ENCODE assay signal across 10 cellular contexts in the genomic region with DNA sequence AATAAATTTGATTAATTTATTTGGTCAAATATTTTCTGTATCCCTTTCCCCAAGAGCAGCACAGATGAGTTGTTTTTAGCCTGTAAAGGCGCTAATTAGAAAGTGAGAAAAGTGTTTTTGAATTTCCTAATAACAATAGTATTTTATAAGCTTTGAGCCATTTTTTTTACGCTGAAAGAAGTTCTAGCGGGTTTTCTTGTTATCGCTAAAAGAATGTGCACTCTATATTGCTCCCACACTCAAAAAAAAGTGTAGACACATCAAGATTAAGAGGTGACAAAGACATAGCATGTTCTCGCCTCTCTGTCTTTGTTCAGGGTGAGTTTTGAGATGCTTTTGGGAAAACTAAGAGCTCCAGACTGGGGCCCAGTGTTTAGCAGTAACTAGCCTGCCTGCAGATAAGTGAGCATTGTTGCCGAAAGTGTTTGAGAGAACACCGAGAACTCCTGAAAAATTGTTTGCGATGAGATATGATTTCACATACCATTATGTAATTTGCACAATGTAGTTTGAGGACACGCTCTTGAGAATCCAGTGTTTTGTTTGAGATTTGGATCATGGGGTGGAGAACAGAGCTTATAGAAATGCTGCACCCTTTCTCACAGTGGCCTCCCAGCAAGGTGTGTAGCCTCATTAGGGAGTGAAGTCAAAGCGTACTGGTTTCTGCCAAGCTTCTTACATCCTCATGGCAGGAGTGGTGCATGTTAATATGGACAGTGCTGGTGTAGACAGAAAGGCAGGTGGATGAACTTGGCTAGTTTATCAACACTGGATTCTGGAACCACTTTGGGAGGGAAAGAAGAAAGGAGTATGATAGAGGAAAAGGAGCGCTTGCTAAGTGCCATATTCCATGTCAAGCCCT. TPM values are rescaled to one million over a fixed set of nuclear protein-coding genes. Genes with fewer than 3 reads are reported as not detected.
DNase-seq lines count a peak whose midpoint lies in the region; ATAC-seq and TF ChIP-seq lines count a peak whose summit lies in the region.
"Had no signal": no experiment of that assay in that cellular context is flagged by ENCODE, and none has a peak within 500 bp of the region (broad histone marks: within the 10 kb centered on the region; RNA-seq: fewer than 3 reads in every experiment).

No MANE protein-coding gene starts in this region.

- H3K4me1 ChIP-seq in Loucy (ENCODE audit: insufficient read depth, low read length, poor library complexity, severe bottlenecking) (peaks cover 65% of the 10 kb centered on the region), ectodermal cell (ENCODE audit: control insufficient read depth, insufficient read depth, low read length) (peaks cover 11% of the 10 kb centered on the region)

- in situ Hi-C loops in G401 (cut with HindIII; ENCODE audit: low sequenced_read_pairs) = no loop called here

- no peaks in the 10 kb centered on the region for H3F3A ChIP-seq in Loucy (ENCODE audit: low read depth)

- H3K9me3 ChIP-seq in Loucy (ENCODE audit: insufficient read depth, low read depth, low read length) = no peaks in the 10 kb centered on the region
- H3K9me3 ChIP-seq in ectodermal cell (ENCODE audit: control insufficient read depth, low read length) = no peaks in the 10 kb centered on the region

- H3K27ac ChIP-seq in ectodermal cell (ENCODE audit: insufficient read depth, low read depth, low read length, poor library complexity, severe bottlenecking) = no peak overlapping the region

- H3K27me3 Mint-ChIP-seq in natural killer cell (ENCODE audit: low read depth in 2 of 2) = no peaks in the 10 kb centered on the region

- intact Hi-C loops in natural killer cell (cut with micrococcal nuclease) = loop anchor here (10.0 kb wide), 1 partner anchor 113 kb away; no protein-coding TSS in a partner anchor

- WGBS in ectodermal cell, 2 experiments = 81 to 85% methylated on average over 10 of the region's 11 CpGs

- H3K9me2 ChIP-seq in Loucy (replicated peaks; ENCODE audit: low read depth, low read length) = no peaks in the 10 kb centered on the region

- H3K4me3 Mint-ChIP-seq in natural killer cell = peak overlapping the region; percentile 96

- TF ChIP-seq CTCF in BJ (IDR thresholded peaks at IDR 0.05; ENCODE audit: insufficient read depth, low read depth, low read length) (no peak), Loucy (conservative IDR thresholded peaks at IDR 0.05; ENCODE audit: low read length) (no peak), natural killer cell (IDR thresholded peaks at IDR 0.05) (no peak)

- peaks cover 64% of the 10 kb centered on the region for H3K79me2 ChIP-seq in Loucy (ENCODE audit: insufficient read depth, low read length)

- ATAC-seq in natural killer cell = no peak
- no peak for ATAC-seq in GM21737 (IDR thresholded peaks at IDR 0.05; ENCODE audit: unreplicated experiment)
- ATAC-seq: activated naive CD4-positive, alpha-beta T cell treated with anti-CD3 and anti-CD28 coated beads, Interleukin-2, amount 50 U/mL, for 72 hours had no signal

- peak overlapping the region; percentile 90 for H3K9ac ChIP-seq in Loucy (ENCODE audit: low read depth, low read length, poor library complexity, severe bottlenecking)

- POLR2A ChIA-PET in BJ (lab: Charles Lee) = no interaction called here

- H3K4me2 ChIP-seq in Loucy (ENCODE audit: low read depth, low read length, poor library complexity, severe bottlenecking) = peak overlapping the region; percentile 82

- H3K4me1 Mint-ChIP-seq in natural killer cell = peaks cover 49 to 66% of the 10 kb centered on the region in 2 donors

- no peaks in the 10 kb centered on the region for H3K36me3 Mint-ChIP-seq in natural killer cell

- DNase-seq in BJ (ENCODE audit: low read depth) = no peak
- DNase-seq in natural killer cell = no peak
- no peak for DNase-seq in RKO (ENCODE audit: low spot score)
- no peak for DNase-seq in G401 (ENCODE audit: low spot score)
- no peak for DNase-seq in NCI-H1436 (lab: John Stamatoyannopoulos, UW)
- DNase-seq: NCI-H69 had no signal

- H3K27ac Mint-ChIP-seq in natural killer cell = peak overlapping the region; percentile 88 to 92

- H3K27me3 ChIP-seq in BJ (ENCODE audit: control insufficient read depth, insufficient read depth, low read length) (peaks cover 9% of the 10 kb centered on the region; the same call in 1 of the 2 replicates), Loucy (ENCODE audit: insufficient read depth, low read length, poor library complexity, severe bottlenecking) (no peaks in the 10 kb centered on the region), ectodermal cell (ENCODE audit: control insufficient read depth, insufficient read depth, low read length, poor library complexity, severe bottlenecking) (peaks cover 25% of the 10 kb centered on the region)

- CTCF ChIA-PET in BJ (lab: Yijun Ruan, JAX) = interaction anchor here (1.0 to 2.2 kb wide), 2 partner anchors 57 to 77 kb away, joined by 5 to 11 read pairs; no protein-coding TSS in a partner anchor

- H2AFZ ChIP-seq in Loucy (ENCODE audit: low read length) = 0 out of 2 replicates have a peak overlapping the region, but pooled peaks have one; percentile 99

- peak overlapping the region; percentile 93 for H3K4me3 ChIP-seq in BJ (ENCODE audit: low read depth, low read length)
- H3K4me3 ChIP-seq in Loucy (ENCODE audit: low read length, poor library complexity, severe bottlenecking) = peak overlapping the region; percentile 93
- peak overlapping the region; percentile 94 for H3K4me3 ChIP-seq in ectodermal cell (ENCODE audit: insufficient read depth, low read depth, low read length)

- no peaks in the 10 kb centered on the region for H3K9me3 Mint-ChIP-seq in natural killer cell
- H3K9me3 Mint-ChIP-seq: activated naive CD4-positive, alpha-beta T cell treated with anti-CD3 and anti-CD28 coated beads, Interleukin-2, amount 50 U/mL, for 72 hours had no signal

- no peaks in the 10 kb centered on the region for H3K36me3 ChIP-seq in BJ (ENCODE audit: control insufficient read depth, insufficient read depth, low read length)
- H3K36me3 ChIP-seq in Loucy (ENCODE audit: insufficient read depth, low read length) = no peaks in the 10 kb centered on the region
- H3K36me3 ChIP-seq in ectodermal cell (ENCODE audit: control insufficient read depth, insufficient read depth, low read length) = no peaks in the 10 kb centered on the region

- H4K20me1 ChIP-seq in Loucy (ENCODE audit: insufficient read depth, low read length, poor library complexity, severe bottlenecking) = peaks cover 46% of the 10 kb centered on the region

RNA-seq across cellular contexts. Expression of gene F2R, which starts 1.5 kb away (rescaled TPM):
- polyA plus RNA-seq in BJ (2011; rRNA removed) = 50.4 and 53.9 TPM in 2 replicates
- polyA minus RNA-seq in BJ (2011; rRNA and poly(A)+ RNA removed) = 22.9 and 31.9 TPM in 2 replicates
- polyA plus RNA-seq in ectodermal cell (2013, experiment 1 of 4) = 39.6 TPM
- 41.3 TPM for polyA plus RNA-seq in ectodermal cell (2013, experiment 2 of 4)
- 44.6 TPM for polyA plus RNA-seq in ectodermal cell (2013, experiment 3 of 4)
- polyA plus RNA-seq in ectodermal cell (2013, experiment 4 of 4) = 45.6 TPM
- total RNA-seq in natural killer cell = 10 to 100 TPM; 43.2 to 53.9 (median 50.1) TPM
- 160 and 221 TPM in 2 replicates for total RNA-seq in G401 (2014; rRNA removed; shearing (Covaris generic))
